In the genomic region with DNA sequence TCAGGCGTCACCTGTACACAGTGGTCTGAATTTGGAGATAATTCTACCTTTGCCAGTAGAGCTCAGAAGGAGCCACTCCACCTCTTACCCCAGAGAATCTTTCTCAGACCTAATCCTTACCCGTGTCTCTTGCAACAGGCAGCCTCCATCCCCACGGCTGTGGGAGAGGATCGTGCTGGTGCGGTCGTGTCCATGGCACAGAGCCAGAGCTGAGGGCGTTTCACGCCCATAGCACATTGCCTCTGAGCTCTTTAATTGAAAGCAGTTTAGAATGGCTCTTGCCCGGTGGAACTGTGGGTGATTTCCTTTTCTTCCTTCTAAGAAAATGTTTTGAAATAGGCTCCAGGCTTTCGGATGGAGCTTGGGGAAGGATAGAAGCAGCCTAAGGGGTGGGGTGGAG, we compare ENCODE assay signal across 18 cellular contexts. TPM values are rescaled to one million over a fixed set of nuclear protein-coding genes. Genes with fewer than 3 reads are reported as not detected.
A peak's percentile ranks its signal among the peaks of the same experiment; 100 is the strongest.
DNase-seq lines count a peak whose midpoint lies in the region; TF ChIP-seq lines count a peak whose summit lies in the region.
"Had no signal": no experiment of that assay in that cellular context is flagged by ENCODE, and none has a peak within 500 bp of the region (broad histone marks: within the 10 kb centered on the region; RNA-seq: fewer than 3 reads in every experiment).

No MANE protein-coding gene starts in this region.

- no peaks in the 10 kb centered on the region for H3K27me3 ChIP-seq in OCI-LY1 (ENCODE audit: insufficient read depth, low read length)
- H3K27me3 ChIP-seq in MM.1S (replicated peaks; ENCODE audit: insufficient read depth, low read length): no peaks in the 10 kb centered on the region
- H3K27me3 ChIP-seq in PC-9 (ENCODE audit: insufficient read depth, low read depth): no peaks in the 10 kb centered on the region
- H3K27me3 ChIP-seq: spleen, tibial artery had no signal

- no peaks in the 10 kb centered on the region for H3K9me2 ChIP-seq in OCI-LY1 (ENCODE audit: low read depth, low read length)
- no peaks in the 10 kb centered on the region for H3K9me2 ChIP-seq in MM.1S (replicated peaks; ENCODE audit: insufficient read depth, low read length)
- H3K9me2 ChIP-seq in PC-9 (ENCODE audit: insufficient read depth): no peaks in the 10 kb centered on the region

- H3K9ac ChIP-seq in OCI-LY1 (ENCODE audit: low read length): peak overlapping the region; percentile 43
- no peak overlapping the region for H3K9ac ChIP-seq in MM.1S (ENCODE audit: low read length)

- H3K36me3 ChIP-seq in OCI-LY1 (ENCODE audit: insufficient read depth, low read length): peaks cover 40% of the 10 kb centered on the region; the same call in 1 of the 2 replicates
- H3K36me3 ChIP-seq in MM.1S (replicated peaks; ENCODE audit: insufficient read depth, low read length): no peaks in the 10 kb centered on the region; the same call in 1 of the 2 replicates
- no peaks in the 10 kb centered on the region for H3K36me3 ChIP-seq in PC-9 (ENCODE audit: low read depth)

- H3K27ac ChIP-seq in OCI-LY1 (ENCODE audit: low read depth, low read length, poor library complexity, severe bottlenecking) (peak overlapping the region; percentile 93), MM.1S (ENCODE audit: low read length) (no peak overlapping the region), PC-9 (no peak overlapping the region)
- H3K27ac ChIP-seq: 22Rv1, spleen, tibial artery had no signal

- no peaks in the 10 kb centered on the region for H3F3A ChIP-seq in OCI-LY1 (ENCODE audit: insufficient read depth, low read length)
- no peaks in the 10 kb centered on the region for H3F3A ChIP-seq in MM.1S (ENCODE audit: insufficient read depth, low read length)
- H3F3A ChIP-seq in PC-9 (ENCODE audit: insufficient read depth, low read depth): no peaks in the 10 kb centered on the region

- no peaks in the 10 kb centered on the region for H3K79me2 ChIP-seq in OCI-LY1 (ENCODE audit: insufficient read depth, low read length)
- H3K79me2 ChIP-seq in MM.1S (ENCODE audit: low read length): 0 out of 2 replicates have a peak, but pooled peaks cover 6% of the 10 kb centered on the region
- no peaks in the 10 kb centered on the region for H3K79me2 ChIP-seq in PC-9 (ENCODE audit: low read depth)

- BruUV-seq in PC-9 (replicated peaks; lab: Mats Ljungman, UMichigan): no TSS peak

- intact Hi-C loops in posterior vena cava (cut with DNase I) (loop anchor here in 1 of 2 donors (5.0 kb wide), 1 partner anchor 211 kb away; no protein-coding TSS in a partner anchor), PC-9 (cut with micrococcal nuclease; ENCODE audit: unreplicated experiment) (no loop called here)

- H3K9me3 ChIP-seq in OCI-LY1 (ENCODE audit: low read length): no peaks in the 10 kb centered on the region
- no peaks in the 10 kb centered on the region for H3K9me3 ChIP-seq in MM.1S (replicated peaks; ENCODE audit: insufficient read depth, low read length)
- no peaks in the 10 kb centered on the region for H3K9me3 ChIP-seq in PC-9 (ENCODE audit: insufficient read depth, low read depth)
- H3K9me3 ChIP-seq: spleen, tibial artery had no signal

- H3K4me2 ChIP-seq in OCI-LY1 (ENCODE audit: low read length) (peak overlapping the region; percentile 65), MM.1S (ENCODE audit: low read depth, low read length) (no peak overlapping the region), PC-9 (no peak overlapping the region)

- DNase-seq in DMS 273 (lab: John Stamatoyannopoulos, UW; ENCODE audit: unreplicated experiment) (peak; percentile 23), DMS 273 treated with DMSO at 0.1 percent for 48 hours (lab: John Stamatoyannopoulos, UW) (no peak), fibroblast of the conjunctiva (ENCODE audit: low read depth) (peak; percentile 41), posterior vena cava (ENCODE audit: low spot score) (peak; percentile 79), MM.1S (no peak), PC-9 (no peak)
- DNase-seq in activated CD4-positive, alpha-beta T cell treated with anti-CD3 and anti-CD28 coated beads, Interleukin-2, amount 50 U/mL, for 48 hours: no peak
- DNase-seq: activated CD4-positive, alpha-beta T cell treated with anti-CD3 and anti-CD28 coated beads, Interleukin-2, amount 10 ng/mL, durations not matched to agents 24 days and 14 days; activated effector memory CD4-positive, alpha-beta T cell treated with Interleukin-2 at 50 U/mL for 16 hours; GOT3; T-helper 1 cell had no signal

- peak overlapping the region; percentile 4 for H3K4me3 ChIP-seq in OCI-LY1 (ENCODE audit: low read depth, low read length, poor library complexity, severe bottlenecking)
- no peak overlapping the region for H3K4me3 ChIP-seq in MM.1S (ENCODE audit: low read length)
- no peak overlapping the region for H3K4me3 ChIP-seq in PC-9
- H3K4me3 ChIP-seq: GM12878, spleen, tibial artery had no signal

- POLR2A ChIA-PET in PC-9 (lab: Charles Lee; ENCODE audit: unreplicated experiment): no interaction called here

- H3K4me1 ChIP-seq in OCI-LY1 (ENCODE audit: insufficient read depth, low read length, severe bottlenecking) (peaks cover 69% of the 10 kb centered on the region), MM.1S (ENCODE audit: low read length) (no peaks in the 10 kb centered on the region), PC-9 (replicated peaks; ENCODE audit: insufficient read depth) (no peaks in the 10 kb centered on the region)

- H2AFZ ChIP-seq in OCI-LY1 (ENCODE audit: low read length) (no peak overlapping the region), MM.1S (ENCODE audit: low read length) (no peak overlapping the region), PC-9 (no peak overlapping the region)

- no peak for TF ChIP-seq CTCF in OCI-LY1 (IDR thresholded peaks at IDR 0.05; ENCODE audit: low read length)
- no peak for TF ChIP-seq CTCF in MM.1S (IDR thresholded peaks at IDR 0.05; ENCODE audit: low read length)
- no peak for TF ChIP-seq CTCF in PC-9 (conservative IDR thresholded peaks at IDR 0.05)

- CTCF ChIA-PET in PC-9 (lab: Charles Lee): interaction anchor here (1.0 kb wide), 1 partner anchor 15 kb away, joined by 3 read pairs; no protein-coding TSS in a partner anchor

- H4K20me1 ChIP-seq in OCI-LY1 (ENCODE audit: insufficient read depth, low read length) (no peaks in the 10 kb centered on the region), MM.1S (ENCODE audit: insufficient read depth, low read length) (no peaks in the 10 kb centered on the region), PC-9 (ENCODE audit: insufficient read depth) (no peaks in the 10 kb centered on the region)

RNA-seq across cellular contexts. Expression of a gene that starts 41.5 kb away (rescaled TPM):
- total RNA-seq in posterior vena cava: 1 to 10 TPM; 4.6 to 5.2 TPM
- total RNA-seq in PC-9 (2021): not detected in 2 replicates
- total RNA-seq: HT-29, neural crest cell had no signal

Comparison
In these comparisons a context has a peak if more than half of its experiments do, and no peak if none do; other contexts are left out.
1. DNase-seq: peak in DMS 273 (single experiment), fibroblast of the conjunctiva (single experiment) and posterior vena cava (single experiment); none in DMS 273 treated with DMSO at 0.1 percent for 48 hours (single experiment), MM.1S (single experiment), activated CD4-positive, alpha-beta T cell treated with anti-CD3 and anti-CD28 coated beads, Interleukin-2, amount 50 U/mL, for 48 hours (0 of 2) and PC-9 (0 of 2).